ENCODE assay signal across 8 cellular contexts in the genomic region with DNA sequence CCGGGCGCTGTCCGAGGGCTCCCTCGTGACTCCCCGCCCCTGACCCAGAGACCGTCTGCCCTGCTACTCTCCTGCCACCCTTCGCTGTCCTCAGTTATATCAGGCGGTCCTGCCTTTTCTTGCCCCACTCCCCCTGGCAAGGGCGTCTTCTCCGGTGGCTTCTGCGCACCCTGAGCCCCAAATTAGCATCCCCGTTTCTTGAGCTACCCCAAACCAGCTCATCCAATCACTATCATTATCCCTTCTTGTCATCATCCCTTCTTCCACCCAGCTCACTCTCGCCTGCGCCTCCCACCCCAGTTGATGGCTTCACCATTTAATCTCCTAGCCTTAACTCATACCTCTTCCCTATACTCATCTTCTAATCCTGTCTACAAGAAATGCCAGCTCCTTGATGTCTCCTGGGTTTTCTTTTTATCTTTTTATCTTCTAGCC. TPM values are rescaled to one million over a fixed set of nuclear protein-coding genes. Genes with fewer than 3 reads are reported as not detected.
DNase-seq lines count a peak whose midpoint lies in the region; ATAC-seq and TF ChIP-seq lines count a peak whose summit lies in the region.

No MANE protein-coding gene starts in this region.

- H3K9me3 ChIP-seq in lower lobe of right lung (no peaks in the 10 kb centered on the region), transverse colon (no peaks in the 10 kb centered on the region)

- H4K20me1 ChIP-seq in KMS-11 (ENCODE audit: insufficient read depth) = no peaks in the 10 kb centered on the region

- no peaks in the 10 kb centered on the region for H3K79me2 ChIP-seq in KMS-11 (ENCODE audit: insufficient read depth, low read depth)

- WGBS in transverse colon (ENCODE audit: low coverage in 1 of 2), 2 donors = 0% methylated on average over 3 to 14 of the region's 14 CpGs

- H3K9ac ChIP-seq in KMS-11 = peak overlapping the region; percentile 64

- ATAC-seq in GM18907 (IDR thresholded peaks at IDR 0.05; ENCODE audit: unreplicated experiment) (peak; percentile 29), lower lobe of right lung (peak in 1 of 2 donors; percentile 70), GM19328 (IDR thresholded peaks at IDR 0.05; ENCODE audit: unreplicated experiment) (no peak)

- peak overlapping the region; percentile 83 for H2AFZ ChIP-seq in KMS-11 (ENCODE audit: low read depth)

- no peak overlapping the region for H3K4me3 ChIP-seq in KMS-11 (IDR thresholded peaks at IDR 0.05; ENCODE audit: insufficient read depth, low read depth, low read length)
- peak overlapping the region; percentile 93 for H3K4me3 ChIP-seq in lower lobe of right lung
- H3K4me3 ChIP-seq in transverse colon = peak overlapping the region; percentile 73 to 95 (median 90)

- TF ChIP-seq EP300 in transverse colon (IDR thresholded peaks at IDR 0.05; ENCODE audit: low read depth) = no peak

- H3K4me1 ChIP-seq in KMS-11 (ENCODE audit: low read depth, poor library complexity, severe bottlenecking) = peaks cover 25% of the 10 kb centered on the region
- H3K4me1 ChIP-seq in lower lobe of right lung = peaks cover 51% of the 10 kb centered on the region
- H3K4me1 ChIP-seq in transverse colon = peaks cover 25 to 45% (median 35%) of the 10 kb centered on the region in 4 donors

- in situ Hi-C loops in transverse colon (cut with MboI; ENCODE audit: low pct_ligation_motif_present in 1 of 4, low pct_unique_long_range_greater_than_20kb in 1 of 4, low sequenced_read_pairs in 3 of 4) = no loop called here

- H3K36me3 ChIP-seq in KMS-11 (ENCODE audit: insufficient read depth) (no peaks in the 10 kb centered on the region), lower lobe of right lung (no peaks in the 10 kb centered on the region), transverse colon (no peaks in the 10 kb centered on the region)

- H3K4me2 ChIP-seq in KMS-11 = peak overlapping the region; percentile 96

- peak overlapping the region; percentile 48; the same call in 1 of the 2 replicates for H3K27ac ChIP-seq in KMS-11
- peak overlapping the region; percentile 92 for H3K27ac ChIP-seq in caudate nucleus (ENCODE audit: low read depth, low read length)
- peak overlapping the region; percentile 100 for H3K27ac ChIP-seq in lower lobe of right lung
- peak overlapping the region; percentile 96 to 99 (median 97) for H3K27ac ChIP-seq in transverse colon

- TF ChIP-seq POLR2A in transverse colon (IDR thresholded peaks at IDR 0.05) = no peak

- peak in 16 of 61 donors; percentile 41 to 87 (median 64) for DNase-seq in caudate nucleus (lab: John Stamatoyannopoulos, UW)
- no peak for DNase-seq in lower lobe of right lung
- DNase-seq in transverse colon = no peak
- DNase-seq in dermis blood vessel endothelial cell = no peak
- no peak for DNase-seq in NCI-H1105 (lab: John Stamatoyannopoulos, UW)

- TF ChIP-seq CTCF in KMS-11 (conservative IDR thresholded peaks at IDR 0.05; ENCODE audit: low read depth, low read length) = no peak
- no peak for TF ChIP-seq CTCF in lower lobe of right lung (IDR thresholded peaks at IDR 0.05)
- TF ChIP-seq CTCF in transverse colon (IDR thresholded peaks at IDR 0.05) = no peak

- H3K27me3 ChIP-seq in KMS-11 (ENCODE audit: insufficient read depth, low read depth) = no peaks in the 10 kb centered on the region
- no peaks in the 10 kb centered on the region for H3K27me3 ChIP-seq in lower lobe of right lung (ENCODE audit: low read depth)
- H3K27me3 ChIP-seq in transverse colon = no peaks in the 10 kb centered on the region

- intact Hi-C loops in lower lobe of right lung (cut with DNase I) (no loop called here), transverse colon (cut with DNase I; ENCODE audit: low total_unique reads) (loop anchor here (5.0 to 10.0 kb wide), 2 partner anchors 79 to 277 kb away; partner anchors contain the start of gene SLC25A38)

RNA-seq across cellular contexts. Expression of gene TTC21A, which starts 0.4 kb away (rescaled TPM):
- total RNA-seq in lower lobe of right lung = 18.8 TPM
- 100 to 1,000 TPM in 1 of 4 donors, 10 to 100 TPM in 2, 1 to 10 TPM in 1; 6.8 to 101 (median 30.3) TPM for total RNA-seq in transverse colon
- 1.5 and 1.9 TPM in 2 replicates for total RNA-seq in dermis blood vessel endothelial cell

RNA-seq across cellular contexts. Expression of gene GORASP1, which starts 0.5 kb away (rescaled TPM):
- total RNA-seq in lower lobe of right lung (81.6 TPM), transverse colon (100 to 1,000 TPM in 1 of 4 donors, 10 to 100 TPM in 3; 86.8 to 135 (median 96.3) TPM), dermis blood vessel endothelial cell (36.4 and 41.2 TPM in 2 replicates)

RNA-seq across cellular contexts. Expression of gene CSRNP1, which starts 45.5 kb away (rescaled TPM):
- total RNA-seq in lower lobe of right lung (55.1 TPM), transverse colon (100 to 1,000 TPM in 1 of 4 donors, 10 to 100 TPM in 3; 10.9 to 112 (median 38.4) TPM), dermis blood vessel endothelial cell (9.2 and 15.1 TPM in 2 replicates)

RNA-seq across cellular contexts. Expression of gene WDR48, which starts 56.1 kb away (rescaled TPM):
- 44.2 TPM for total RNA-seq in lower lobe of right lung
- total RNA-seq in transverse colon = 10 to 100 TPM; 31.0 to 47.6 (median 36.2) TPM
- 52.3 and 57.3 TPM in 2 replicates for total RNA-seq in dermis blood vessel endothelial cell

RNA-seq across cellular contexts. Expression of gene SCN11A, which starts 56.1 kb away (rescaled TPM):
- total RNA-seq in lower lobe of right lung (0.27 TPM), transverse colon (1 to 10 TPM in 1 of 4 donors, under 1 TPM in 3; 0.27 to 1.9 (median 0.36) TPM), dermis blood vessel endothelial cell (under 0.01 TPM in 1 of 2 replicates, not detected in the other)

Comparison
In these comparisons a context has a peak if more than half of its experiments do, and no peak if none do; other contexts are left out.
1. H3K27ac ChIP-seq: peak in every context shown above with its lines; median percentile 100 in lower lobe of right lung; 97 in transverse colon; 92 in caudate nucleus; 48 in KMS-11.